In genomic region chr1:6587261-6588005, GRCh38 we compare ENCODE assay signal across 9 cellular contexts. TPM values are rescaled to one million over a fixed set of nuclear protein-coding genes. Genes with fewer than 3 reads are reported as not detected.
DNase-seq lines count a peak whose midpoint lies in the region; ATAC-seq and TF ChIP-seq lines count a peak whose summit lies in the region.
"Had no signal": no experiment of that assay in that cellular context is flagged by ENCODE, and none has a peak within 500 bp of the region (broad histone marks: within the 10 kb centered on the region; RNA-seq: fewer than 3 reads in every experiment).

No MANE protein-coding gene starts in this region.

- peaks cover 27% of the 10 kb centered on the region; the same call in 1 of the 2 replicates for H3K36me3 ChIP-seq in PC-3 (ENCODE audit: low read depth, low read length)

- no peaks in the 10 kb centered on the region for H3K9me2 ChIP-seq in PC-3 (replicated peaks; ENCODE audit: low read length)

- H3K27me3 ChIP-seq in PC-3 (ENCODE audit: low read length) (no peaks in the 10 kb centered on the region), foreskin keratinocyte (no peaks in the 10 kb centered on the region)

- POLR2A ChIA-PET in PC-3 (lab: Charles Lee; ENCODE audit: unreplicated experiment), result interaction anchor here (0.8 kb wide), 1 partner anchor 9 kb away, joined by 3 read pairs; no protein-coding TSS in a partner anchor

- H3K9me3 ChIP-seq in PC-3 (ENCODE audit: low read length), result no peaks in the 10 kb centered on the region

- no peak overlapping the region for H2AFZ ChIP-seq in PC-3 (ENCODE audit: low read length)

- H3K4me1 ChIP-seq in PC-3 (ENCODE audit: insufficient read depth, low read length), result peaks cover 12% of the 10 kb centered on the region
- H3K4me1 ChIP-seq in foreskin keratinocyte, result peaks cover 9% of the 10 kb centered on the region

- H4K20me1 ChIP-seq in PC-3 (ENCODE audit: low read length), result peaks cover 21% of the 10 kb centered on the region; the same call in 1 of the 2 replicates

- DNase-seq in PC-3 (peak; percentile 60), foreskin keratinocyte (peak in 1 of 2 donors; percentile 58), DMS153 (lab: John Stamatoyannopoulos, UW) (no peak)
- no peak for DNase-seq in stimulated activated CD4-positive, alpha-beta T cell treated with anti-CD3 and anti-CD28 coated beads, Interleukin-2, amount 100 ng/mL, for 24 hours
- DNase-seq: dermis blood vessel endothelial cell, T-helper 9 cell had no signal

- no TSS peak for BruUV-seq in PC-3 (replicated peaks; lab: Mats Ljungman, UMichigan)

- TF ChIP-seq CTCF in PC-3 (conservative IDR thresholded peaks at IDR 0.05; ENCODE audit: low read depth, low read length), result no peak
- no peak for TF ChIP-seq CTCF in foreskin keratinocyte (conservative IDR thresholded peaks at IDR 0.05)

- H3K27ac ChIP-seq in PC-3 (ENCODE audit: low read length) (no peak overlapping the region), foreskin keratinocyte (no peak overlapping the region), temporal lobe (ENCODE audit: low read depth, low read length) (peak overlapping the region; percentile 63)

- H3K9ac ChIP-seq in PC-3 (ENCODE audit: low read length), result no peak overlapping the region

- ATAC-seq in PC-3, result peak; percentile 71
- peak; percentile 42 for ATAC-seq in foreskin keratinocyte
- ATAC-seq: natural killer cell treated with Interleukin-12 subunit alpha and Interleukin-12 subunit beta and Interleukin-15 and Interleukin-18, amount 100 ng/mL, for 72 hours had no signal

- H3K4me2 ChIP-seq in PC-3 (ENCODE audit: low read length), result no peak overlapping the region

- CTCF ChIA-PET in PC-3 (lab: Charles Lee), result interaction anchor here (0.9 kb wide), 2 partner anchors 33 to 47 kb away, joined by 3 to 4 read pairs; partner anchors contain the start of gene NOL9

- intact Hi-C loops in PC-3 (cut with micrococcal nuclease), result no loop called here

- no peaks in the 10 kb centered on the region for H3F3A ChIP-seq in PC-3 (ENCODE audit: low read length, unreplicated experiment)

- H3K79me2 ChIP-seq in PC-3 (ENCODE audit: low read length), result peaks cover 11% of the 10 kb centered on the region

- H3K4me3 ChIP-seq in PC-3 (ENCODE audit: low read length), result no peak overlapping the region

RNA-seq across cellular contexts. Expression of gene ZBTB48, which starts 7.6 kb away (rescaled TPM):
- total RNA-seq in PC-3 (2014; rRNA removed) (42.7 and 47.2 TPM in 2 replicates), foreskin keratinocyte (14.6 and 15.3 TPM in 2 replicates), temporal lobe (10.8 TPM)
- polyA plus RNA-seq in foreskin keratinocyte, result 13.4 and 14.7 TPM in 2 replicates

RNA-seq across cellular contexts. Expression of gene KLHL21, which starts 15.2 kb away (rescaled TPM):
- total RNA-seq in PC-3 (2014; rRNA removed) (82.5 and 105 TPM in 2 replicates), foreskin keratinocyte (41.8 and 52.0 TPM in 2 replicates), temporal lobe (6.4 TPM)
- polyA plus RNA-seq in foreskin keratinocyte, result 25.4 and 29.4 TPM in 2 replicates

RNA-seq across cellular contexts. Expression of gene PHF13, which starts 26.1 kb away (rescaled TPM):
- 13.2 and 14.9 TPM in 2 replicates for total RNA-seq in PC-3 (2014; rRNA removed)
- 15.3 and 16.3 TPM in 2 replicates for total RNA-seq in foreskin keratinocyte
- polyA plus RNA-seq in foreskin keratinocyte, result 8.2 and 9.9 TPM in 2 replicates
- 14.3 TPM for total RNA-seq in temporal lobe

RNA-seq across cellular contexts. Expression of gene TAS1R1, which starts 32.3 kb away (rescaled TPM):
- total RNA-seq in PC-3 (2014; rRNA removed), result not detected in 2 replicates
- not detected in 2 replicates for total RNA-seq in foreskin keratinocyte
- polyA plus RNA-seq in foreskin keratinocyte, result not detected in 2 replicates
- total RNA-seq in temporal lobe, result not detected
- total RNA-seq: natural killer cell treated with Interleukin-12 subunit alpha and Interleukin-12 subunit beta and Interleukin-15 and Interleukin-18, amount 100 ng/mL, for 72 hours; urinary bladder had no signal

RNA-seq across cellular contexts. Expression of gene NOL9, which starts 33.1 kb away (rescaled TPM):
- total RNA-seq in PC-3 (2014; rRNA removed), result 79.1 and 102 TPM in 2 replicates
- 22.8 and 24.5 TPM in 2 replicates for total RNA-seq in foreskin keratinocyte
- polyA plus RNA-seq in foreskin keratinocyte, result 4.6 and 5.3 TPM in 2 replicates
- 28.3 TPM for total RNA-seq in temporal lobe
